In the genomic region with DNA sequence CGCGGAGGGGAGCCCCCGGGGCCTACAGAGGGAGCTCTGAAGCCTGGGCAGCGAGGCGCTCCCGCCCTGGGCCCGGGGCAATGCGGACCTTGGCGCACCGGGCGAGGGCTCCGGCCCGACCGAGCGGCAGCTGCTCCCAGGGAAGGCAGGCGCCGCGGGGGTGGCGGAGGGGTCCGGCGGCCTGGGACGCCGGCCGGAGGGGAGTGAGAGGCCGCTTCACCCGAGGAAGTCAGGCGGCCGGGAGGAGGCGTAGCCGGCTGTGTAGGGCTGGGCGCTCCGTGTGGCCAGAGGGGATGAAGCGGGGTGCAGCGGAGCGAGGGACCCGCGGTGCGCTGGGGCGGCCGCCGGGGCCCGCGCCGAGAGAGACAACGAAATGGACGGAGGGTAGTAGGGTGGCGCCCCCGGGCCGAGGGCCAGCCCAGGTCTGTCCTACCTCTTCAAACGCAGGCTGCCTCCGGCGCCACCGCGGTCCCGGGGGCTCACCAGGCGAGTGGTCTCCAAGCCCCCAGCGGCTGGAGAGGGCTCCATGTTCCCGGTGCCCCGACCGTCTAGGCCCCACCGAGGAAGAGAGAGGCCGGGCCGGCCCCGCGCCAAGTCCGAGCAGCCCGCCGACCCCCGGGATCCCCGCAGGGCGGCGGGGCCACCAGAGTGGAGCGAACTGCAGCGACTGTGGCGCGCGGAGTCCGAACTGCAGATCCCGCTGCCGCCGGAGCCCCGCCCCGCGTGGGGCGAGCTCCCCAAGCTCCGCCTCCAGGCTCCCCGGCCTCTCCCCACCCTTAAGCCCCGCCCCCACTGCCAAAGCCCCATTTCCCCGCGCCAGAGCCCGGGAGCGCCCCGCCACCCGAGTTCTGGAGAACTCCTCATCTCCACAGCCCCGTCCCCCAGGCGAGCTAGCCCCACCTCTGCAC, we compare ENCODE assay signal across 8 cellular contexts. TPM values are rescaled to one million over a fixed set of nuclear protein-coding genes. Genes with fewer than 3 reads are reported as not detected.
DNase-seq lines count a peak whose midpoint lies in the region; ATAC-seq and TF ChIP-seq lines count a peak whose summit lies in the region.

A gene with protein sequence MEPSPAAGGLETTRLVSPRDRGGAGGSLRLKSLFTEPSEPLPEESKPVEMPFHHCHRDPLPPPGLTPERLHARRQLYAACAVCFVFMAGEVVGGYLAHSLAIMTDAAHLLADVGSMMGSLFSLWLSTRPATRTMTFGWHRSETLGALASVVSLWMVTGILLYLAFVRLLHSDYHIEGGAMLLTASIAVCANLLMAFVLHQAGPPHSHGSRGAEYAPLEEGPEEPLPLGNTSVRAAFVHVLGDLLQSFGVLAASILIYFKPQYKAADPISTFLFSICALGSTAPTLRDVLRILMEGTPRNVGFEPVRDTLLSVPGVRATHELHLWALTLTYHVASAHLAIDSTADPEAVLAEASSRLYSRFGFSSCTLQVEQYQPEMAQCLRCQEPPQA (minus strand): TSS at position 669 of the 908 bp plus-strand sequence. CDS start 141 bp downstream, at position 528.

- H3K36me3 Mint-ChIP-seq in natural killer cell = no peaks in the 10 kb centered on the region
- peaks cover 2 to 3% of the 10 kb centered on the region in 2 donors for H3K36me3 Mint-ChIP-seq in stimulated activated naive B cell treated with anti-CD40 and anti-IgM and Interleukin-4, amounts not matched to agents 10 μg/mL and 1 μg/mL and 100 μg/mL, for 72 hours

- H3K27ac Mint-ChIP-seq in natural killer cell = peak within 1 kb of the TSS in 1 of 2 donors; percentile 37
- H3K27ac Mint-ChIP-seq in stimulated activated naive B cell treated with anti-CD40 and anti-IgM and Interleukin-4, amounts not matched to agents 10 μg/mL and 1 μg/mL and 100 μg/mL, for 72 hours = peak within 1 kb of the TSS; percentile 83

- no peak for TF ChIP-seq CTCF in natural killer cell (IDR thresholded peaks at IDR 0.05)

- peak within 1 kb of the TSS; percentile 91 for H3K4me3 Mint-ChIP-seq in natural killer cell
- H3K4me3 Mint-ChIP-seq in stimulated activated naive B cell treated with anti-CD40 and anti-IgM and Interleukin-4, amounts not matched to agents 10 μg/mL and 1 μg/mL and 100 μg/mL, for 72 hours = peak within 1 kb of the TSS; percentile 86 to 93

- intact Hi-C loops in natural killer cell (cut with micrococcal nuclease) = no loop called here

- peaks cover 22 to 27% of the 10 kb centered on the region in 2 donors for H3K4me1 Mint-ChIP-seq in natural killer cell
- peaks cover 24 to 31% of the 10 kb centered on the region in 2 donors for H3K4me1 Mint-ChIP-seq in stimulated activated naive B cell treated with anti-CD40 and anti-IgM and Interleukin-4, amounts not matched to agents 10 μg/mL and 1 μg/mL and 100 μg/mL, for 72 hours

- H3K9me3 Mint-ChIP-seq in natural killer cell = no peaks in the 10 kb centered on the region
- no peaks in the 10 kb centered on the region for H3K9me3 Mint-ChIP-seq in stimulated activated naive B cell treated with anti-CD40 and anti-IgM and Interleukin-4, amounts not matched to agents 10 μg/mL and 1 μg/mL and 100 μg/mL, for 72 hours

- DNase-seq in NCI-H2227 (lab: John Stamatoyannopoulos, UW; ENCODE audit: unreplicated experiment) = peak; percentile 72
- DNase-seq in activated CD8-positive, alpha-beta memory T cell treated with anti-CD3 and anti-CD28 coated beads, Interleukin-2, amount 50 U/mL, for 48 hours = peak; percentile 84
- DNase-seq in natural killer cell = peak; percentile 30
- peak; percentile 32 for DNase-seq in stimulated activated naive B cell treated with anti-CD40 and anti-IgM and Interleukin-4, amounts not matched to agents 10 μg/mL and 1 μg/mL and 100 μg/mL, for 72 hours

- H3K27me3 Mint-ChIP-seq in natural killer cell (ENCODE audit: low read depth in 2 of 2) = peaks cover 46 to 50% of the 10 kb centered on the region in 2 donors
- H3K27me3 Mint-ChIP-seq in stimulated activated naive B cell treated with anti-CD40 and anti-IgM and Interleukin-4, amounts not matched to agents 10 μg/mL and 1 μg/mL and 100 μg/mL, for 72 hours = peaks cover 50 to 60% of the 10 kb centered on the region in 2 donors

- ATAC-seq in GM19463 (IDR thresholded peaks at IDR 0.05; ENCODE audit: unreplicated experiment) (peak; percentile 50), esophagus mucosa (peak; percentile 77), natural killer cell (peak; percentile 60 to 77 (median 69)), HG03521 (IDR thresholded peaks at IDR 0.05; ENCODE audit: unreplicated experiment) (no peak), GM21515 (IDR thresholded peaks at IDR 0.05; ENCODE audit: unreplicated experiment) (no peak)
- ATAC-seq in stimulated activated naive B cell treated with anti-CD40 and anti-IgM and Interleukin-4, amounts not matched to agents 10 μg/mL and 1 μg/mL and 100 μg/mL, for 72 hours (replicated peaks) = peak; percentile 66 to 73

RNA-seq across cellular contexts. Expression of the gene that starts here (rescaled TPM):
- not detected for total RNA-seq in esophagus mucosa
- not detected for total RNA-seq in natural killer cell

Comparison
In these comparisons a context has a peak if more than half of its experiments do, and no peak if none do; other contexts are left out.
1. Peak in ATAC-seq in esophagus mucosa; RNA of the gene not detected or under 1 TPM.
2. Peak in DNase-seq and ATAC-seq in natural killer cell; RNA of the gene not detected or under 1 TPM.
3. ATAC-seq: peak in GM19463 (single experiment) and stimulated activated naive B cell treated with anti-CD40 and anti-IgM and Interleukin-4, amounts not matched to agents 10 μg/mL and 1 μg/mL and 100 μg/mL, for 72 hours (2 of 2); none in HG03521 (single experiment) and GM21515 (single experiment).
4. DNase-seq: peak in every context shown above with its lines; median percentile 84 in activated CD8-positive, alpha-beta memory T cell treated with anti-CD3 and anti-CD28 coated beads, Interleukin-2, amount 50 U/mL, for 48 hours; 72 in NCI-H2227; 32 in stimulated activated naive B cell treated with anti-CD40 and anti-IgM and Interleukin-4, amounts not matched to agents 10 μg/mL and 1 μg/mL and 100 μg/mL, for 72 hours; 30 in natural killer cell.